Comparison of ENCODE assay signal across 1 cellular context in the genomic region with DNA sequence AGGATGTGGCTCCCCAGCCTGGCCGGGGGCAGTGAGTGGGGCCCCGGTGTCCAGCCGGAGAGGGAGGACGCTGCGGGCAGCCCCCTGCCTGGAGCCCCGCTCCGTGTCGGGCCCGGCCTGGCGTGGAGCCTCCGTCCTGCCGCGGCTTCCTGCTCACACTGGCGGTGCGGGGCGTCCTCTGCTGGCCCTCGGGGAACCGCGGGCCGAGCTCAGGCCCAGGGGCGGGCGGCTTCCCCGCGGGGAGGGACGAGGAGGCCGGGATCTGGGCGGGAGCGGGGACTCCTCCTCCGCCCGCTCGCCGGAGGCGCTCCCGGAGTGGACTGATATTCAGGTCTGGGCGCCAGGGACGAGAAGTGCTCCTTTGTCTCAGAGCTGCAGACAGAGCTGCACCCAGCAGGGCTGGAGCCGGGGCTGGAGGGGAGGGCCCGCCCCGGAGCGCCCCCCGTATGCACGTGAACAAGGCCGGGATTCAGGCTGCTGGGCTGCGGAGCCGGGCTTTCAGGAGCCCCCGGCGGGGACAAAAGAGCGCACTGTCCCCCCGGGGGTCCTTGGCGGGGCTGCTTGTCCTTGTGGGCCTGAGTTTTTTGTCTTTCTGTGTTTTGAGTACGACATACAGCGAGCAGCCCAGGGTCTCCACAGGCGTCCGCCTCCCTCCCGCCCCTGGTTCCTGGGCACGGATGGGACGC.
A peak's percentile ranks its signal among the peaks of the same experiment; 100 is the strongest.
TF ChIP-seq lines count a peak whose summit lies in the region.

No MANE protein-coding gene starts in this region.

TF ChIP-seq in K562, 482 proteins besides CTCF, POLR2A, EP300 and RAD21 (continued from another document and continues in another):
- peak; percentile 71 for TF ChIP-seq ZBTB7A (IDR thresholded peaks at IDR 0.05; ENCODE audit: borderline replicate concordance, control insufficient read depth, low read depth, low read length)
- no peak for TF ChIP-seq NFE2L1 (tag; IDR thresholded peaks at IDR 0.05; ENCODE audit: borderline replicate concordance, low read depth)
- TF ChIP-seq ELF2 (CRISPR knock-in tag; IDR thresholded peaks at IDR 0.05): no peak
- TF ChIP-seq, protein P1, sequence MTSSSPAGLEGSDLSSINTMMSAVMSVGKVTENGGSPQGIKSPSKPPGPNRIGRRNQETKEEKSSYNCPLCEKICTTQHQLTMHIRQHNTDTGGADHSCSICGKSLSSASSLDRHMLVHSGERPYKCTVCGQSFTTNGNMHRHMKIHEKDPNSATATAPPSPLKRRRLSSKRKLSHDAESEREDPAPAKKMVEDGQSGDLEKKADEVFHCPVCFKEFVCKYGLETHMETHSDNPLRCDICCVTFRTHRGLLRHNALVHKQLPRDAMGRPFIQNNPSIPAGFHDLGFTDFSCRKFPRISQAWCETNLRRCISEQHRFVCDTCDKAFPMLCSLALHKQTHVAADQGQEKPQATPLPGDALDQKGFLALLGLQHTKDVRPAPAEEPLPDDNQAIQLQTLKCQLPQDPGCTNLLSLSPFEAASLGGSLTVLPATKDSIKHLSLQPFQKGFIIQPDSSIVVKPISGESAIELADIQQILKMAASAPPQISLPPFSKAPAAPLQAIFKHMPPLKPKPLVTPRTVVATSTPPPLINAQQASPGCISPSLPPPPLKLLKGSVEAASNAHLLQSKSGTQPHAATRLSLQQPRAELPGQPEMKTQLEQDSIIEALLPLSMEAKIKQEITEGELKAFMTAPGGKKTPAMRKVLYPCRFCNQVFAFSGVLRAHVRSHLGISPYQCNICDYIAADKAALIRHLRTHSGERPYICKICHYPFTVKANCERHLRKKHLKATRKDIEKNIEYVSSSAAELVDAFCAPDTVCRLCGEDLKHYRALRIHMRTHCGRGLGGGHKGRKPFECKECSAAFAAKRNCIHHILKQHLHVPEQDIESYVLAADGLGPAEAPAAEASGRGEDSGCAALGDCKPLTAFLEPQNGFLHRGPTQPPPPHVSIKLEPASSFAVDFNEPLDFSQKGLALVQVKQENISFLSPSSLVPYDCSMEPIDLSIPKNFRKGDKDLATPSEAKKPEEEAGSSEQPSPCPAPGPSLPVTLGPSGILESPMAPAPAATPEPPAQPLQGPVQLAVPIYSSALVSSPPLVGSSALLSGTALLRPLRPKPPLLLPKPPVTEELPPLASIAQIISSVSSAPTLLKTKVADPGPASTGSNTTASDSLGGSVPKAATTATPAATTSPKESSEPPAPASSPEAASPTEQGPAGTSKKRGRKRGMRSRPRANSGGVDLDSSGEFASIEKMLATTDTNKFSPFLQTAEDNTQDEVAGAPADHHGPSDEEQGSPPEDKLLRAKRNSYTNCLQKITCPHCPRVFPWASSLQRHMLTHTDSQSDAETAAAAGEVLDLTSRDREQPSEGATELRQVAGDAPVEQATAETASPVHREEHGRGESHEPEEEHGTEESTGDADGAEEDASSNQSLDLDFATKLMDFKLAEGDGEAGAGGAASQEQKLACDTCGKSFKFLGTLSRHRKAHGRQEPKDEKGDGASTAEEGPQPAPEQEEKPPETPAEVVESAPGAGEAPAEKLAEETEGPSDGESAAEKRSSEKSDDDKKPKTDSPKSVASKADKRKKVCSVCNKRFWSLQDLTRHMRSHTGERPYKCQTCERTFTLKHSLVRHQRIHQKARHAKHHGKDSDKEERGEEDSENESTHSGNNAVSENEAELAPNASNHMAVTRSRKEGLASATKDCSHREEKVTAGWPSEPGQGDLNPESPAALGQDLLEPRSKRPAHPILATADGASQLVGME (CRISPR knock-in tag; IDR thresholded peaks at IDR 0.05): no peak
- TF ChIP-seq DMBX1 (CRISPR knock-in tag; IDR thresholded peaks at IDR 0.05; ENCODE audit: borderline replicate concordance): no peak
- TF ChIP-seq U2AF1 (optimal IDR thresholded peaks at IDR 0.05; ENCODE audit: low read depth, low read length): no peak
- TF ChIP-seq, protein P2, sequence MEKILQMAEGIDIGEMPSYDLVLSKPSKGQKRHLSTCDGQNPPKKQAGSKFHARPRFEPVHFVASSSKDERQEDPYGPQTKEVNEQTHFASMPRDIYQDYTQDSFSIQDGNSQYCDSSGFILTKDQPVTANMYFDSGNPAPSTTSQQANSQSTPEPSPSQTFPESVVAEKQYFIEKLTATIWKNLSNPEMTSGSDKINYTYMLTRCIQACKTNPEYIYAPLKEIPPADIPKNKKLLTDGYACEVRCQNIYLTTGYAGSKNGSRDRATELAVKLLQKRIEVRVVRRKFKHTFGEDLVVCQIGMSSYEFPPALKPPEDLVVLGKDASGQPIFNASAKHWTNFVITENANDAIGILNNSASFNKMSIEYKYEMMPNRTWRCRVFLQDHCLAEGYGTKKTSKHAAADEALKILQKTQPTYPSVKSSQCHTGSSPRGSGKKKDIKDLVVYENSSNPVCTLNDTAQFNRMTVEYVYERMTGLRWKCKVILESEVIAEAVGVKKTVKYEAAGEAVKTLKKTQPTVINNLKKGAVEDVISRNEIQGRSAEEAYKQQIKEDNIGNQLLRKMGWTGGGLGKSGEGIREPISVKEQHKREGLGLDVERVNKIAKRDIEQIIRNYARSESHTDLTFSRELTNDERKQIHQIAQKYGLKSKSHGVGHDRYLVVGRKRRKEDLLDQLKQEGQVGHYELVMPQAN (IDR thresholded peaks at IDR 0.05; ENCODE audit: borderline replicate concordance): no peak
- TF ChIP-seq CHAMP1 (IDR thresholded peaks at IDR 0.05): no peak
- TF ChIP-seq, protein P3, sequence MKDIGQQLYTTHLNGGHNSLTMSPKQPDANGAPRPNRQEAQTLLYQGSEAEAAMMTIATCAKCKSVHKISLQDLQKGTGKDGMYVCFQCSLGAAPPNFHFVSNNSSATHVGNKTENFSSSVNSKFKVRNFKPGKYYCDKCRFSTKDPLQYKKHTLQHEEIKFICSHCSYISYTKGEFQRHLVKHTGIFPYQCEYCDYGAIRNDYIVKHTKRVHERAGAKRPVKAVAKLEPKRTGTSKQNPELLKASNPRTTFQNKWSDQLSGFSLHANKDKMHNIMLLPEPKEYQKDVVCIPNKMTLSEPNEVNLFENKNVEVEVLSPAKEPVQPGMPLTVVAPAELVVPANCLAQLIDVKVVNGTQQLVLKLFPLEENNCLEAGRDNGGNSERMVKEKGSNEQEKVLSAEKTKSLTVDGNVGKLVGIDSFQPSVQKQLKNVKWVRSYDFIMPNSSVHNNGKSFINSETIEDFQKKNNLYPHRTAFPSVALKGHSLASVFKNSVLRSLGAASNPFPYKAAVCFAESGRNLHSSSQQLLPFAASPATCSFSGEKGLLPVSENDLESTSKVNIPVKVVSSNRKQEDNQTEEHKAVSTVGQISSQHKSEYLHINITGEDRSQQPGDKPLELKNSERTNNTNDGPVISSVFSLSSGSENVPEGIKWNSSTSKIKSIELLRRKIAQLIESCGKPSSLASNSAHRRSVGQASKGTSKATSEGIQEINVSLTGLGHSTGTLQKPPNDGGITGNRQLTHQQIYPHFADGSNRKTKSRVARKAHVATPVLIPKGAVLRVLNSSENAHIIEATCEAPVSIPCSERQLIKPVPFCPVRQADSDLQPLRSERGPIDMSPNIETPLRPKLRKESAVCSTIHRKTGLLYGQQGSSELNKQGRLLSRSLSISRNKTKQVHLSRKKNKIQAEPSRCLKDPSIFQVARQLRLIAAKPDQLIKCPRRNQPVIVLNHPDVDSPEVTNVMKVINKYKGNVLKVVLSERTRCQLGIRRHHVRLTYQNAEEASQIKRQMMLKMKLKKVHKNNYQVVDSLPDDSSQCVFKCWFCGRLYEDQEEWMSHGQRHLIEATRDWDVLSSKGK (CRISPR knock-in tag; IDR thresholded peaks at IDR 0.05): no peak
- 0 out of 2 replicates have a peak, but pooled peaks have one; percentile 13 for TF ChIP-seq ZNF24 (IDR thresholded peaks at IDR 0.05)
- no peak; the same call in 1 of the 2 replicates for TF ChIP-seq ELF1 (tag; IDR thresholded peaks at IDR 0.05)
- TF ChIP-seq E2F5 (CRISPR knock-in tag; IDR thresholded peaks at IDR 0.05): no peak
- peak; percentile 87 to 97 for TF ChIP-seq MAZ (CRISPR knock-in tag; conservative IDR thresholded peaks at IDR 0.05 in 1 of 2, IDR thresholded peaks at IDR 0.05 in 1 of 2)
- TF ChIP-seq ATF7 (IDR thresholded peaks at IDR 0.05): peak; percentile 37; the same call in 1 of the 2 replicates
- peak; percentile 96 to 98; a peak in 3 of 4 replicates for TF ChIP-seq UBTF (IDR thresholded peaks at IDR 0.05; ENCODE audit: borderline replicate concordance in 1 of 2, low read depth in 2 of 2, low read length in 2 of 2)
- TF ChIP-seq NBN (IDR thresholded peaks at IDR 0.05; ENCODE audit: low read depth): no peak
- TF ChIP-seq MYC (IDR thresholded peaks at IDR 0.05; ENCODE audit: low read depth, low read length): peak; percentile 39; the same call in 1 of the 2 replicates
- no peak for TF ChIP-seq MYC (CRISPR knock-in tag; IDR thresholded peaks at IDR 0.05; ENCODE audit: borderline replicate concordance, low read depth)
- TF ChIP-seq PHF20 (IDR thresholded peaks at IDR 0.05; ENCODE audit: partially characterized antibody): peak; percentile 21
- peak; percentile 44 for TF ChIP-seq L3MBTL2 (IDR thresholded peaks at IDR 0.05)
- TF ChIP-seq KLF13 (tag; IDR thresholded peaks at IDR 0.05; ENCODE audit: borderline replicate concordance, low read depth): no peak
- TF ChIP-seq, protein P4, sequence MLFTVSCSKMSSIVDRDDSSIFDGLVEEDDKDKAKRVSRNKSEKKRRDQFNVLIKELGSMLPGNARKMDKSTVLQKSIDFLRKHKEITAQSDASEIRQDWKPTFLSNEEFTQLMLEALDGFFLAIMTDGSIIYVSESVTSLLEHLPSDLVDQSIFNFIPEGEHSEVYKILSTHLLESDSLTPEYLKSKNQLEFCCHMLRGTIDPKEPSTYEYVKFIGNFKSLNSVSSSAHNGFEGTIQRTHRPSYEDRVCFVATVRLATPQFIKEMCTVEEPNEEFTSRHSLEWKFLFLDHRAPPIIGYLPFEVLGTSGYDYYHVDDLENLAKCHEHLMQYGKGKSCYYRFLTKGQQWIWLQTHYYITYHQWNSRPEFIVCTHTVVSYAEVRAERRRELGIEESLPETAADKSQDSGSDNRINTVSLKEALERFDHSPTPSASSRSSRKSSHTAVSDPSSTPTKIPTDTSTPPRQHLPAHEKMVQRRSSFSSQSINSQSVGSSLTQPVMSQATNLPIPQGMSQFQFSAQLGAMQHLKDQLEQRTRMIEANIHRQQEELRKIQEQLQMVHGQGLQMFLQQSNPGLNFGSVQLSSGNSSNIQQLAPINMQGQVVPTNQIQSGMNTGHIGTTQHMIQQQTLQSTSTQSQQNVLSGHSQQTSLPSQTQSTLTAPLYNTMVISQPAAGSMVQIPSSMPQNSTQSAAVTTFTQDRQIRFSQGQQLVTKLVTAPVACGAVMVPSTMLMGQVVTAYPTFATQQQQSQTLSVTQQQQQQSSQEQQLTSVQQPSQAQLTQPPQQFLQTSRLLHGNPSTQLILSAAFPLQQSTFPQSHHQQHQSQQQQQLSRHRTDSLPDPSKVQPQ (CRISPR knock-in tag; IDR thresholded peaks at IDR 0.05; ENCODE audit: borderline replicate concordance): no peak
- TF ChIP-seq BRCA1 (IDR thresholded peaks at IDR 0.05): no peak
- no peak for TF ChIP-seq BRCA1 (CRISPR knock-in tag; IDR thresholded peaks at IDR 0.05)
- TF ChIP-seq SP1 (CRISPR knock-in tag; IDR thresholded peaks at IDR 0.05): 0 out of 2 replicates have a peak, but pooled peaks have one; percentile 43
- no peak for TF ChIP-seq ZNF75A (CRISPR knock-in tag; IDR thresholded peaks at IDR 0.05)
- peak; percentile 94 for TF ChIP-seq RB1 (IDR thresholded peaks at IDR 0.05; ENCODE audit: low read depth)
- TF ChIP-seq IRF9 (tag; IDR thresholded peaks at IDR 0.05): no peak
- no peak for TF ChIP-seq KAT2B (IDR thresholded peaks at IDR 0.05; ENCODE audit: low read depth, low read length)
- TF ChIP-seq RBM14 (IDR thresholded peaks at IDR 0.05; ENCODE audit: borderline replicate concordance, insufficient read depth, low read depth, low read length): 0 out of 2 replicates have a peak, but pooled peaks have one; percentile 16
- TF ChIP-seq ZNF445 (CRISPR knock-in tag; IDR thresholded peaks at IDR 0.05; ENCODE audit: low read depth): no peak
- TF ChIP-seq ZNF57 (CRISPR knock-in tag; IDR thresholded peaks at IDR 0.05): no peak
- no peak for TF ChIP-seq ZNF175 (CRISPR knock-in tag; IDR thresholded peaks at IDR 0.05; ENCODE audit: low read depth)
- no peak for TF ChIP-seq PHB2 (IDR thresholded peaks at IDR 0.05; ENCODE audit: low read depth)
